34 cellular contexts compared by ENCODE assay signal in the genomic region with DNA sequence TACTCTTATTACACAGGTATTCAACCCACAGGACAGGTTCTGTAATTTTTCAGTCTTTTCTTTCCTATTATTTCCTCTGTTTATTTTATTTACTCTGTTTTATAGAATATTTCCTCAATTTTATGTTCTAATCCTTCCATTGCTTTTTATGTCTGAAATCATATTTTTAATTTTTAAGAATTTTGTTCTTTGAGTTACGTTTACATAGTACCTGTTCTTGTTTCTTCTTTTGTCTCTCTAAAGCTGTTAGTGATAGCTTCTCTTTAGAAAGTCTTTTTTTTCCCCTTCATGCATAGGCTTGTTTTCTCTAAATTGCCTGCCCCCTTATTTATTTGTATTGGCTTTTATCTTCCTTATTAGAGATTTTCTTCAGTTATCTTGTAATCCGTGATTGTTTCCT.
"Had no signal": no experiment of that assay in that cellular context is flagged by ENCODE, and none has a peak within 500 bp of the region (broad histone marks: within the 10 kb centered on the region; RNA-seq: fewer than 3 reads in every experiment).

No MANE protein-coding gene starts in this region.

- H3K9ac ChIP-seq: KMS-11 had no signal

- H3K27me3 ChIP-seq: MG63 had no signal

- H3K9me3 ChIP-seq: MG63 had no signal

- H3K27ac ChIP-seq: KMS-11 had no signal

- DNase-seq: Karpas-422, Kasumi-1, MG63, MM.1S, NCI-H1048, NCI-H1092, NCI-H1092 treated with DMSO at 0.1 percent for 48 hours, NCI-H1105, NCI-H1105 treated with DMSO at 0.1 percent for 48 hours, NCI-H1417, NCI-H1417 treated with DMSO at 0.1 percent for 48 hours, NCI-H1436, NCI-H1436 treated with DMSO at 0.1 percent for 48 hours, NCI-H146, NCI-H1694, NCI-H1694 treated with DMSO at 0.1 percent for 48 hours, NCI-H187, NCI-H187 treated with DMSO at 0.1 percent for 48 hours, NCI-H1930, NCI-H2029, NCI-H2029 treated with DMSO at 0.1 percent for 48 hours, NCI-H2081, NCI-H2081 treated with DMSO at 0.1 percent for 48 hours, NCI-H2107, NCI-H2171, NCI-H2171 treated with DMSO at 0.1 percent for 48 hours, NCI-H2227 treated with DMSO at 0.1 percent for 48 hours, NCI-H226, NCI-H345, NCI-H446, NCI-H446 treated with DMSO at 0.1 percent for 48 hours, NCI-H510A, NCI-H510A treated with DMSO at 0.1 percent for 48 hours had no signal

- H3K4me2 ChIP-seq: KMS-11 had no signal

- H3K4me3 ChIP-seq: MG63 had no signal

- H3K36me3 ChIP-seq: MG63 had no signal
